ENCODE assay signal across 1 cellular context in genomic region chrX:108123591-108124366, GRCh38.
TF ChIP-seq lines count a peak whose summit lies in the region.

No MANE protein-coding gene starts in this region.

TF ChIP-seq in IMR-90, 13 proteins besides CTCF, POLR2A, EP300 and RAD21:
- TF ChIP-seq MAZ (IDR thresholded peaks at IDR 0.05; ENCODE audit: borderline replicate concordance, low read depth, low read length) (no peak), USF2 (IDR thresholded peaks at IDR 0.05; ENCODE audit: low read depth, low read length) (no peak), ELK1 (IDR thresholded peaks at IDR 0.05; ENCODE audit: borderline replicate concordance, low read depth, low read length) (no peak)
